Comparison of ENCODE assay signal across 19 cellular contexts in genomic region chr16:87715658-87716057, GRCh38. TPM values are rescaled to one million over a fixed set of nuclear protein-coding genes. Genes with fewer than 3 reads are reported as not detected.
DNase-seq lines count a peak whose midpoint lies in the region; ATAC-seq and TF ChIP-seq lines count a peak whose summit lies in the region.
"Had no signal": no experiment of that assay in that cellular context is flagged by ENCODE, and none has a peak within 500 bp of the region (broad histone marks: within the 10 kb centered on the region; RNA-seq: fewer than 3 reads in every experiment).

No MANE protein-coding gene starts in this region.

- POLR2A ChIA-PET in HEK293T (lab: Yijun Ruan, JAX), result no interaction called here

- H3K9me3 Mint-ChIP-seq in activated naive CD8-positive, alpha-beta T cell (ENCODE audit: low read depth), result no peaks in the 10 kb centered on the region
- no peaks in the 10 kb centered on the region for H3K9me3 Mint-ChIP-seq in activated naive CD8-positive, alpha-beta T cell treated with anti-CD3 and anti-CD28 coated beads for 36 hours
- H3K9me3 Mint-ChIP-seq in stimulated activated memory B cell treated with anti-CD40 and anti-IgM and Interleukin-4, amounts not matched to agents 10 μg/mL and 1 μg/mL and 100 μg/mL, for 72 hours, result no peaks in the 10 kb centered on the region
- H3K9me3 Mint-ChIP-seq: T-helper 1 cell treated with Interleukin-12 subunit alpha and Interleukin-12 subunit beta and Interleukin-4 antibody, amounts not matched to agents 30 μg/mL and 1 μg/mL, for 36 hours had no signal

- no peak for ATAC-seq in stimulated activated memory B cell treated with anti-CD40 and anti-IgM and Interleukin-4, amounts not matched to agents 10 μg/mL and 1 μg/mL and 100 μg/mL, for 72 hours
- ATAC-seq: lower lobe of right lung had no signal

- no peak for DNase-seq in activated naive CD8-positive, alpha-beta T cell treated with anti-CD3 and anti-CD28 coated beads for 36 hours
- peak; percentile 48 for DNase-seq in RKO (ENCODE audit: low spot score)
- peak; percentile 14 for DNase-seq in fibroblast of mammary gland (ENCODE audit: low read depth)
- DNase-seq in dermis blood vessel endothelial cell, result no peak
- no peak for DNase-seq in NCI-H2171 (lab: John Stamatoyannopoulos, UW)
- no peak for DNase-seq in HEK293T (ENCODE audit: extremely low spot score)
- DNase-seq: activated CD4-positive, CD25-positive, alpha-beta regulatory T cell; COR-L47; glutamatergic neuron; HCEC 1CT; Karpas-422; lower lobe of right lung; NCI-H1105 treated with DMSO at 0.1 percent for 48 hours; NCI-H526; SIG-M5; sigmoid colon had no signal

- no peak overlapping the region for H3K4me3 ChIP-seq in fibroblast of mammary gland (ENCODE audit: control insufficient read depth, low read depth, low read length)
- H3K4me3 ChIP-seq: lower lobe of right lung, sigmoid colon had no signal

- peak overlapping the region; percentile 5 for H3K4me3 Mint-ChIP-seq in activated naive CD8-positive, alpha-beta T cell
- H3K4me3 Mint-ChIP-seq in activated naive CD8-positive, alpha-beta T cell treated with anti-CD3 and anti-CD28 coated beads for 36 hours, result no peak overlapping the region
- no peak overlapping the region for H3K4me3 Mint-ChIP-seq in stimulated activated memory B cell treated with anti-CD40 and anti-IgM and Interleukin-4, amounts not matched to agents 10 μg/mL and 1 μg/mL and 100 μg/mL, for 72 hours
- H3K4me3 Mint-ChIP-seq: T-helper 1 cell treated with Interleukin-12 subunit alpha and Interleukin-12 subunit beta and Interleukin-4 antibody, amounts not matched to agents 30 μg/mL and 1 μg/mL, for 36 hours had no signal

- no peak for TF ChIP-seq CTCF in fibroblast of mammary gland (conservative IDR thresholded peaks at IDR 0.05; ENCODE audit: control insufficient read depth, insufficient read depth, low read depth, low read length)

- peaks cover 7% of the 10 kb centered on the region for H3K36me3 Mint-ChIP-seq in activated naive CD8-positive, alpha-beta T cell
- peaks cover 44% of the 10 kb centered on the region for H3K36me3 Mint-ChIP-seq in activated naive CD8-positive, alpha-beta T cell treated with anti-CD3 and anti-CD28 coated beads for 36 hours
- peaks cover 64% of the 10 kb centered on the region for H3K36me3 Mint-ChIP-seq in stimulated activated memory B cell treated with anti-CD40 and anti-IgM and Interleukin-4, amounts not matched to agents 10 μg/mL and 1 μg/mL and 100 μg/mL, for 72 hours

- CTCF ChIA-PET in HEK293T (lab: Yijun Ruan, JAX), result no interaction called here

- no peaks in the 10 kb centered on the region for H3K27me3 Mint-ChIP-seq in activated naive CD8-positive, alpha-beta T cell
- no peaks in the 10 kb centered on the region for H3K27me3 Mint-ChIP-seq in activated naive CD8-positive, alpha-beta T cell treated with anti-CD3 and anti-CD28 coated beads for 36 hours
- no peaks in the 10 kb centered on the region for H3K27me3 Mint-ChIP-seq in stimulated activated memory B cell treated with anti-CD40 and anti-IgM and Interleukin-4, amounts not matched to agents 10 μg/mL and 1 μg/mL and 100 μg/mL, for 72 hours

- H3K4me1 Mint-ChIP-seq in activated naive CD8-positive, alpha-beta T cell (ENCODE audit: low read depth), result peaks cover 29% of the 10 kb centered on the region
- peaks cover 29% of the 10 kb centered on the region for H3K4me1 Mint-ChIP-seq in activated naive CD8-positive, alpha-beta T cell treated with anti-CD3 and anti-CD28 coated beads for 36 hours
- H3K4me1 Mint-ChIP-seq in stimulated activated memory B cell treated with anti-CD40 and anti-IgM and Interleukin-4, amounts not matched to agents 10 μg/mL and 1 μg/mL and 100 μg/mL, for 72 hours, result peaks cover 21% of the 10 kb centered on the region

- H3K27ac Mint-ChIP-seq in activated naive CD8-positive, alpha-beta T cell, result peak overlapping the region; percentile 18
- H3K27ac Mint-ChIP-seq in activated naive CD8-positive, alpha-beta T cell treated with anti-CD3 and anti-CD28 coated beads for 36 hours, result no peak overlapping the region
- peak overlapping the region; percentile 18 for H3K27ac Mint-ChIP-seq in stimulated activated memory B cell treated with anti-CD40 and anti-IgM and Interleukin-4, amounts not matched to agents 10 μg/mL and 1 μg/mL and 100 μg/mL, for 72 hours
- H3K27ac Mint-ChIP-seq: T-helper 1 cell treated with Interleukin-12 subunit alpha and Interleukin-12 subunit beta and Interleukin-4 antibody, amounts not matched to agents 30 μg/mL and 1 μg/mL, for 36 hours had no signal

TF ChIP-seq in HEK293T, 16 proteins besides CTCF, POLR2A, EP300 and RAD21:
- TF ChIP-seq ARNT (IDR thresholded peaks at IDR 0.05) (no peak), SP1 (IDR thresholded peaks at IDR 0.05) (no peak), ZNF384 (IDR thresholded peaks at IDR 0.05) (no peak), BHLHE40 (IDR thresholded peaks at IDR 0.05; ENCODE audit: borderline replicate concordance) (no peak), SUZ12 (IDR thresholded peaks at IDR 0.05) (no peak), CTBP1 (IDR thresholded peaks at IDR 0.05; ENCODE audit: borderline replicate concordance) (no peak), ELF4 (IDR thresholded peaks at IDR 0.05) (no peak), PKNOX1 (IDR thresholded peaks at IDR 0.05) (no peak), TARDBP (IDR thresholded peaks at IDR 0.05) (no peak), HDGF (IDR thresholded peaks at IDR 0.05; ENCODE audit: borderline replicate concordance) (no peak), NFRKB (IDR thresholded peaks at IDR 0.05) (no peak), FOXK2 (IDR thresholded peaks at IDR 0.05) (no peak), L3MBTL2 (conservative IDR thresholded peaks at IDR 0.05) (no peak), FOXA1 (IDR thresholded peaks at IDR 0.05) (no peak), LEF1 (IDR thresholded peaks at IDR 0.05; ENCODE audit: borderline replicate concordance) (no peak)
TF ChIP-seq in HEK293T: peak in this region for 0.

RNA-seq across cellular contexts. Expression of gene KLHDC4, which starts 50.1 kb away (rescaled TPM):
- total RNA-seq in activated naive CD8-positive, alpha-beta T cell treated with anti-CD3 and anti-CD28 coated beads for 36 hours, result 10 to 100 TPM; 75.7 to 77.5 TPM
- total RNA-seq in dermis blood vessel endothelial cell, result 28.2 and 36.4 TPM in 2 replicates

Comparison
In these comparisons a context has a peak if more than half of its experiments do, and no peak if none do; other contexts are left out.
1. DNase-seq: peak in RKO (single experiment) and fibroblast of mammary gland (single experiment); none in activated naive CD8-positive, alpha-beta T cell treated with anti-CD3 and anti-CD28 coated beads for 36 hours (single experiment), dermis blood vessel endothelial cell (single experiment), NCI-H2171 (single experiment) and HEK293T (single experiment).